Comparison of ENCODE assay signal across 21 cellular contexts in genomic region chr13:89486721-89487120, GRCh38.
A peak's percentile ranks its signal among the peaks of the same experiment; 100 is the strongest.
DNase-seq lines count a peak whose midpoint lies in the region; ATAC-seq, FAIRE-seq and TF ChIP-seq lines count a peak whose summit lies in the region.
"Had no signal": no experiment of that assay in that cellular context is flagged by ENCODE, and none has a peak within 500 bp of the region (broad histone marks: within the 10 kb centered on the region; RNA-seq: fewer than 3 reads in every experiment).

No MANE protein-coding gene starts in this region.

- H3K4me3 ChIP-seq in right lobe of liver, result no peak overlapping the region
- H3K4me3 ChIP-seq in HepG2 (replicated peaks in 1 of 3; ENCODE audit: insufficient read depth in 1 of 3, low read depth in 2 of 3, low read length in 3 of 3), result no peak overlapping the region
- H3K4me3 ChIP-seq in astrocyte of the cerebellum (ENCODE audit: low read depth, low read length), result no peak overlapping the region
- H3K4me3 ChIP-seq: A549; BLaER1 treated with 17β-estradiol and CSF1 and Interleukin-3, amounts not matched to agents 10 nM and 100 nM had no signal

- in situ Hi-C loops in HepG2 (cut with HindIII; ENCODE audit: extremely low pct_ligation_motif_present, low pct_unique_long_range_greater_than_20kb), result no loop called here
- in situ Hi-C loops in astrocyte of the cerebellum (cut with HindIII; ENCODE audit: low sequenced_read_pairs), result no loop called here

- TF ChIP-seq POLR2A in right lobe of liver (IDR thresholded peaks at IDR 0.05) (no peak), HepG2 (IDR thresholded peaks at IDR 0.05; ENCODE audit: insufficient read depth in 1 of 2, low read depth in 2 of 2, low read length in 2 of 2) (no peak)

- H2BK120ac ChIP-seq in H9 (ENCODE audit: low read depth, low read length, poor library complexity, severe bottlenecking), result no peak overlapping the region

- no peak overlapping the region for H3K23ac ChIP-seq in H9 (ENCODE audit: insufficient read length, low read depth, low read length)

- no peaks in the 10 kb centered on the region for H3K23me2 ChIP-seq in H9 (ENCODE audit: insufficient read length, low read depth, low read length, poor library complexity, severe bottlenecking)

- H3K36me3 ChIP-seq in right lobe of liver (no peaks in the 10 kb centered on the region), HepG2 (replicated peaks in 1 of 2; ENCODE audit: control insufficient read depth in 1 of 2, insufficient read depth in 2 of 2, low read length in 2 of 2) (no peaks in the 10 kb centered on the region)
- H3K36me3 ChIP-seq: BLaER1 treated with 17β-estradiol and CSF1 and Interleukin-3, amounts not matched to agents 10 nM and 100 nM had no signal

- H4K5ac ChIP-seq in H9 (ENCODE audit: insufficient read length, low read depth, low read length), result no peak overlapping the region

- no peak for TF ChIP-seq EP300 in HepG2 (IDR thresholded peaks at IDR 0.05; ENCODE audit: low read depth in 2 of 2, low read length in 2 of 2)
- TF ChIP-seq EP300 in HepG2 (CRISPR knock-in tag; IDR thresholded peaks at IDR 0.05; ENCODE audit: borderline replicate concordance), result no peak

- H3K27me3 ChIP-seq in right lobe of liver (no peaks in the 10 kb centered on the region), HepG2 (ENCODE audit: control insufficient read depth in 1 of 2, insufficient read depth in 2 of 2, low read length in 2 of 2) (no peaks in the 10 kb centered on the region), H9 (ENCODE audit: insufficient read depth, low read length) (no peaks in the 10 kb centered on the region)
- H3K27me3 ChIP-seq: BLaER1 treated with 17β-estradiol and CSF1 and Interleukin-3, amounts not matched to agents 10 nM and 100 nM had no signal

- H4K91ac ChIP-seq in H9 (ENCODE audit: insufficient read length, low read depth, low read length), result no peak overlapping the region

- no peak overlapping the region for H2BK15ac ChIP-seq in H9 (ENCODE audit: low read depth, low read length)

- CTCF ChIA-PET in HepG2 (lab: Yijun Ruan, JAX; ENCODE audit: low intra/inter-chr PET ratio, low total read pairs), result no interaction called here

- no peak overlapping the region for H2AK5ac ChIP-seq in H9 (ENCODE audit: insufficient read length, low read length)

- H2BK5ac ChIP-seq in H9 (ENCODE audit: insufficient read length, low read length), result no peak overlapping the region

- no peak for DNase-seq in right lobe of liver
- no peak for DNase-seq in HepG2 (ENCODE audit: low spot score)
- DNase-seq in amniotic epithelial cell (ENCODE audit: low read depth), result peak; percentile 29
- DNase-seq in astrocyte of the cerebellum (ENCODE audit: low read depth), result peak; percentile 19
- DNase-seq in H9, result no peak
- DNase-seq in HK-2 (ENCODE audit: unreplicated experiment), result no peak
- DNase-seq in kidney glomerular epithelial cell (lab: John Stamatoyannopoulos, UW), result no peak
- DNase-seq: AML-193; Caco-2; Calu3; CD4-positive, alpha-beta T cell; CD8-positive, alpha-beta T cell; DMS79 treated with DMSO at 0.1 percent for 48 hours; GF-D8 had no signal

- no peak overlapping the region for H3K27ac Mint-ChIP-seq in H9
- H3K27ac Mint-ChIP-seq: B cell; CD4-positive, alpha-beta T cell; CD8-positive, alpha-beta T cell had no signal

- no peak for TF ChIP-seq RAD21 in HepG2 (CRISPR knock-in tag; IDR thresholded peaks at IDR 0.05)

- H3K79me2 ChIP-seq in HepG2 (ENCODE audit: insufficient read depth, low read length), result no peaks in the 10 kb centered on the region
- no peaks in the 10 kb centered on the region for H3K79me2 ChIP-seq in H9 (ENCODE audit: insufficient read depth, low read length)

- no peak overlapping the region for H3K14ac ChIP-seq in H9 (ENCODE audit: insufficient read depth, low read length)

- ATAC-seq in right lobe of liver (peak in 3 of 4 donors; percentile 23 to 68 (median 62)), HepG2 (no peak)
- ATAC-seq: A549; CD8-positive, alpha-beta T cell had no signal

- H2BK12ac ChIP-seq in H9 (ENCODE audit: insufficient read length, low read depth, low read length), result no peak overlapping the region

- H3K18ac ChIP-seq in H9 (ENCODE audit: insufficient read length, low read depth, low read length), result no peak overlapping the region

- H3K4me2 ChIP-seq in HepG2 (ENCODE audit: low read depth, low read length) (no peak overlapping the region), H9 (ENCODE audit: insufficient read depth, insufficient read length, low read length) (no peak overlapping the region)
- H3K4me2 ChIP-seq: A549; BLaER1 treated with 17β-estradiol and CSF1 and Interleukin-3, amounts not matched to agents 10 nM and 100 nM had no signal

- 79% methylated on average over 1 of the region's 1 CpG for WGBS in right lobe of liver (ENCODE audit: insufficient coverage, low coverage, low lambda C conversion rate, missing lambda C conversion rate)
- WGBS in HepG2 (ENCODE audit: low lambda C conversion rate), result 0% methylated on average over 1 of the region's 1 CpG
- WGBS in H9 (ENCODE audit: extremely low coverage, insufficient read length, low lambda C conversion rate), result no CpG with 5 or more reads among the region's 1 CpG

- H3K56ac ChIP-seq in H9 (ENCODE audit: insufficient read length, low read depth, low read length), result no peak overlapping the region

- TF ChIP-seq CTCF in right lobe of liver (IDR thresholded peaks at IDR 0.05) (no peak), HepG2 (CRISPR knock-in tag; IDR thresholded peaks at IDR 0.05) (no peak), astrocyte of the cerebellum (IDR thresholded peaks at IDR 0.05; ENCODE audit: low read depth, low read length, missing control alignments) (no peak), H9 (conservative IDR thresholded peaks at IDR 0.05) (no peak)

- no peak overlapping the region for H2AFZ ChIP-seq in HepG2 (ENCODE audit: low read length)
- no peak overlapping the region for H2AFZ ChIP-seq in H9 (ENCODE audit: low read length)

- H4K20me1 ChIP-seq in HepG2 (ENCODE audit: insufficient read depth, low read length) (no peaks in the 10 kb centered on the region), H9 (ENCODE audit: control insufficient read depth, insufficient read depth, insufficient read length) (no peaks in the 10 kb centered on the region)
- H4K20me1 ChIP-seq: BLaER1 treated with 17β-estradiol and CSF1 and Interleukin-3, amounts not matched to agents 10 nM and 100 nM had no signal

- H2BK20ac ChIP-seq in H9 (ENCODE audit: low read depth, low read length, poor library complexity, severe bottlenecking), result no peak overlapping the region

- H3K79me1 ChIP-seq in H9 (ENCODE audit: insufficient read depth, low read depth, low read length, poor library complexity, severe bottlenecking), result no peaks in the 10 kb centered on the region

- H3T11ph ChIP-seq in H9 (ENCODE audit: low read length), result no peak overlapping the region

- POLR2A ChIA-PET in HepG2 (lab: Yijun Ruan, JAX), result no interaction called here

- H3K4ac ChIP-seq in H9 (ENCODE audit: low read depth, low read length), result no peak overlapping the region

- FAIRE-seq in HepG2 (lab: Jason Lieb, UNC), result no peak
- FAIRE-seq: A549, GM12891, GM18507 had no signal

- H3K4me1 ChIP-seq in right lobe of liver (no peaks in the 10 kb centered on the region), HepG2 (ENCODE audit: insufficient read depth, low read length) (no peaks in the 10 kb centered on the region), H9 (ENCODE audit: insufficient read depth, low read length) (no peaks in the 10 kb centered on the region; the same call in 1 of the 2 replicates)
- H3K4me1 ChIP-seq: A549; BLaER1 treated with 17β-estradiol and CSF1 and Interleukin-3, amounts not matched to agents 10 nM and 100 nM; Caco-2 had no signal

- no peaks in the 10 kb centered on the region for H3K4me1 Mint-ChIP-seq in H9
- H3K4me1 Mint-ChIP-seq: B cell had no signal

- no peaks in the 10 kb centered on the region for H3K27me3 Mint-ChIP-seq in H9 (ENCODE audit: low read depth)
- H3K27me3 Mint-ChIP-seq: B cell; CD4-positive, alpha-beta T cell had no signal

- H3K9me3 Mint-ChIP-seq in H9, result peaks cover 5 to 6% of the 10 kb centered on the region in 2 experiments; a peak in 3 of 5 replicates

- no TSS peak for BruUV-seq in HepG2 (replicated peaks; lab: Mats Ljungman, UMichigan)

- no peak overlapping the region for H3K4me3 Mint-ChIP-seq in H9
- H3K4me3 Mint-ChIP-seq: B cell; CD4-positive, alpha-beta T cell; CD8-positive, alpha-beta T cell had no signal

- H3K27ac ChIP-seq in right lobe of liver, result no peak overlapping the region
- H3K27ac ChIP-seq in HepG2 (ENCODE audit: extremely low read length, insufficient read depth, low read length), result no peak overlapping the region
- no peak overlapping the region for H3K27ac ChIP-seq in H9 (ENCODE audit: insufficient read length, low read depth, low read length)
- H3K27ac ChIP-seq: 22Rv1; A549; BLaER1 treated with 17β-estradiol and CSF1 and Interleukin-3, amounts not matched to agents 10 nM and 100 nM; C4-2B had no signal

- H3K9me3 ChIP-seq in right lobe of liver (no peaks in the 10 kb centered on the region), HepG2 (ENCODE audit: low read length) (peaks cover 13% of the 10 kb centered on the region), H9 (ENCODE audit: control insufficient read depth, low read depth, low read length) (no peaks in the 10 kb centered on the region)
- H3K9me3 ChIP-seq: A549; BLaER1 treated with 17β-estradiol and CSF1 and Interleukin-3, amounts not matched to agents 10 nM and 100 nM; Caco-2 had no signal

- H3K9ac ChIP-seq in HepG2 (ENCODE audit: insufficient read depth, low read depth, low read length) (no peak overlapping the region), H9 (ENCODE audit: extremely low read depth, insufficient read length, low read length) (no peak overlapping the region)
- H3K9ac ChIP-seq: BLaER1 treated with 17β-estradiol and CSF1 and Interleukin-3, amounts not matched to agents 10 nM and 100 nM had no signal

- H4K8ac ChIP-seq in H9 (replicated peaks; ENCODE audit: insufficient read length, low read depth, low read length), result no peak overlapping the region

- intact Hi-C loops in right lobe of liver (cut with DNase I) (no loop called here), HepG2 (cut with micrococcal nuclease; ENCODE audit: unreplicated experiment) (no loop called here)

- peaks cover 0 to 7% (median 7%) of the 10 kb centered on the region in 3 experiments; a peak in 4 of 7 replicates for H3K36me3 Mint-ChIP-seq in H9 (ENCODE audit: insufficient read depth in 1 of 3, low read depth in 3 of 3)
- H3K36me3 Mint-ChIP-seq: CD8-positive, alpha-beta T cell had no signal

TF ChIP-seq in HepG2, 621 proteins besides CTCF, POLR2A, EP300 and RAD21 (continues in another document):
- TF ChIP-seq MEIS2 (CRISPR knock-in tag; IDR thresholded peaks at IDR 0.05), result no peak

Comparison
In these comparisons a context has a peak if more than half of its experiments do, and no peak if none do; other contexts are left out.
1. DNase-seq: peak in amniotic epithelial cell (single experiment) and astrocyte of the cerebellum (single experiment); none in right lobe of liver (0 of 3), HepG2 (single experiment), H9 (single experiment), HK-2 (single experiment) and kidney glomerular epithelial cell (single experiment).